Comparison of ENCODE assay signal across 18 cellular contexts in genomic region chr3:149114458-149114857, GRCh38. TPM values are rescaled to one million over a fixed set of nuclear protein-coding genes. Genes with fewer than 3 reads are reported as not detected.
A peak's percentile ranks its signal among the peaks of the same experiment; 100 is the strongest.
DNase-seq lines count a peak whose midpoint lies in the region; ATAC-seq, FAIRE-seq and TF ChIP-seq lines count a peak whose summit lies in the region.
"Had no signal": no experiment of that assay in that cellular context is flagged by ENCODE, and none has a peak within 500 bp of the region (broad histone marks: within the 10 kb centered on the region; RNA-seq: fewer than 3 reads in every experiment).

No MANE protein-coding gene starts in this region.

- H3K9me3 ChIP-seq in astrocyte (ENCODE audit: insufficient read depth, low read depth, low read length) (no peaks in the 10 kb centered on the region), right cardiac atrium (ENCODE audit: control insufficient read depth, low read length) (no peaks in the 10 kb centered on the region)

- intact Hi-C loops in activated CD4-positive, alpha-beta T cell treated with anti-CD3 and anti-CD28 coated beads, Interleukin-2, amount 10 ng/mL, durations not matched to agents 24 days and 14 days (cut with micrococcal nuclease): no loop called here
- intact Hi-C loops in right cardiac atrium (cut with DNase I): loop anchor here in 1 of 4 donors (10.0 kb wide), 1 partner anchor 160 kb away; no protein-coding TSS in a partner anchor
- intact Hi-C loops in sciatic nerve (cut with DNase I): no loop called here

- WGBS in right cardiac atrium: 52% methylated on average over 1 of the region's 1 CpG

- TF ChIP-seq CTCF in astrocyte (IDR thresholded peaks at IDR 0.05; ENCODE audit: insufficient read depth, low read depth, low read length): no peak
- TF ChIP-seq CTCF in GM10248 (IDR thresholded peaks at IDR 0.05; ENCODE audit: control extremely low read depth, extremely low read depth, low read depth, missing control alignments): no peak

- no peaks in the 10 kb centered on the region for H3K36me3 ChIP-seq in astrocyte (ENCODE audit: insufficient read depth, low read length)
- H3K36me3 ChIP-seq: BLaER1 treated with 17β-estradiol and CSF1 and Interleukin-3, amounts not matched to agents 10 nM and 100 nM had no signal

- no peak for FAIRE-seq in astrocyte (lab: Jason Lieb, UNC)
- FAIRE-seq: GM12878 had no signal

- no peaks in the 10 kb centered on the region for H3K4me1 ChIP-seq in astrocyte (ENCODE audit: insufficient read depth, low read length)
- H3K4me1 ChIP-seq in right cardiac atrium (ENCODE audit: control insufficient read depth, insufficient read depth, low read length): no peaks in the 10 kb centered on the region
- H3K4me1 ChIP-seq: BLaER1 treated with 17β-estradiol and CSF1 and Interleukin-3, amounts not matched to agents 10 nM and 100 nM had no signal

- H3K4me3 ChIP-seq in astrocyte (ENCODE audit: insufficient read depth, low read depth, low read length) (no peak overlapping the region), right cardiac atrium (ENCODE audit: low read length) (no peak overlapping the region)
- H3K4me3 ChIP-seq: BLaER1 treated with 17β-estradiol and CSF1 and Interleukin-3, amounts not matched to agents 10 nM and 100 nM; GM12878 had no signal

- H3K27ac ChIP-seq in astrocyte (ENCODE audit: low read depth, low read length) (no peak overlapping the region), right cardiac atrium (ENCODE audit: low read length) (no peak overlapping the region)
- H3K27ac ChIP-seq: 22Rv1; BLaER1 treated with 17β-estradiol and CSF1 and Interleukin-3, amounts not matched to agents 10 nM and 100 nM had no signal

- no peaks in the 10 kb centered on the region for H3K27me3 ChIP-seq in astrocyte (ENCODE audit: insufficient read depth, low read length)
- H3K27me3 ChIP-seq in right cardiac atrium (ENCODE audit: control insufficient read depth, insufficient read depth): no peaks in the 10 kb centered on the region
- H3K27me3 ChIP-seq: BLaER1 treated with 17β-estradiol and CSF1 and Interleukin-3, amounts not matched to agents 10 nM and 100 nM had no signal

- no peak overlapping the region for H2AFZ ChIP-seq in astrocyte (ENCODE audit: low read depth, low read length)

- no peak overlapping the region for H3K4me3 Mint-ChIP-seq in activated CD4-positive, alpha-beta T cell treated with anti-CD3 and anti-CD28 coated beads, Interleukin-2, amount 10 ng/mL, durations not matched to agents 24 days and 14 days
- no peak overlapping the region for H3K4me3 Mint-ChIP-seq in astrocyte (ENCODE audit: unreplicated experiment)

- DNase-seq in activated CD4-positive, alpha-beta T cell treated with anti-CD3 and anti-CD28 coated beads, Interleukin-2, amount 10 ng/mL, durations not matched to agents 24 days and 14 days: peak; percentile 23
- no peak for DNase-seq in activated CD4-positive, alpha-beta T cell treated with anti-CD3 and anti-CD28 coated beads, Interleukin-2, amount 50 U/mL, for 1 hour
- DNase-seq in astrocyte (ENCODE audit: low read depth): peak; percentile 2
- no peak for DNase-seq in right cardiac atrium
- DNase-seq in sciatic nerve (ENCODE audit: low spot score): no peak
- no peak for DNase-seq in GM10248 (ENCODE audit: extremely low spot score)
- no peak for DNase-seq in NCI-H1105 (lab: John Stamatoyannopoulos, UW)
- DNase-seq in NCI-H2107 (lab: John Stamatoyannopoulos, UW): no peak
- DNase-seq: DMS 273 treated with DMSO at 0.1 percent for 48 hours; Karpas-422; NCI-H1436; NCI-H226; NCI-H69; NK-92 treated with Interleukin-12 subunit alpha and Interleukin-12 subunit beta, amount 100 ng/mL, for 24 hours; PC-3 had no signal

- H3K27me3 Mint-ChIP-seq in activated CD4-positive, alpha-beta T cell treated with anti-CD3 and anti-CD28 coated beads, Interleukin-2, amount 10 ng/mL, durations not matched to agents 24 days and 14 days: peaks cover 2% of the 10 kb centered on the region
- peaks cover 2% of the 10 kb centered on the region for H3K27me3 Mint-ChIP-seq in astrocyte (ENCODE audit: low read depth, unreplicated experiment)

- no peaks in the 10 kb centered on the region for H3K36me3 Mint-ChIP-seq in activated CD4-positive, alpha-beta T cell treated with anti-CD3 and anti-CD28 coated beads, Interleukin-2, amount 10 ng/mL, durations not matched to agents 24 days and 14 days (ENCODE audit: low read depth)
- H3K36me3 Mint-ChIP-seq in astrocyte (ENCODE audit: low read depth, unreplicated experiment): no peaks in the 10 kb centered on the region

- POLR2A ChIA-PET in GM10248 (lab: Yijun Ruan, JAX): interaction anchor here (0.5 kb wide), 1 partner anchor 45 kb away, joined by 3 read pairs; no protein-coding TSS in a partner anchor

- no peak overlapping the region for H3K4me2 ChIP-seq in astrocyte (ENCODE audit: low read length)
- H3K4me2 ChIP-seq: BLaER1 treated with 17β-estradiol and CSF1 and Interleukin-3, amounts not matched to agents 10 nM and 100 nM had no signal

- no peaks in the 10 kb centered on the region for H3K4me1 Mint-ChIP-seq in activated CD4-positive, alpha-beta T cell treated with anti-CD3 and anti-CD28 coated beads, Interleukin-2, amount 10 ng/mL, durations not matched to agents 24 days and 14 days
- no peaks in the 10 kb centered on the region for H3K4me1 Mint-ChIP-seq in astrocyte (ENCODE audit: low read depth, unreplicated experiment)

- no peak overlapping the region for H3K9ac ChIP-seq in astrocyte (ENCODE audit: low read length)
- H3K9ac ChIP-seq: BLaER1 treated with 17β-estradiol and CSF1 and Interleukin-3, amounts not matched to agents 10 nM and 100 nM had no signal

- no peaks in the 10 kb centered on the region for H3K79me2 ChIP-seq in astrocyte (ENCODE audit: insufficient read depth, low read length)

- no peaks in the 10 kb centered on the region for H4K20me1 ChIP-seq in astrocyte (ENCODE audit: insufficient read depth, low read length)
- H4K20me1 ChIP-seq: BLaER1 treated with 17β-estradiol and CSF1 and Interleukin-3, amounts not matched to agents 10 nM and 100 nM had no signal

- peak; percentile 36 to 45 for ATAC-seq in right cardiac atrium
- ATAC-seq in sciatic nerve: peak; percentile 30
- ATAC-seq: GM12878, PC-3 had no signal

- H3K9me3 Mint-ChIP-seq in activated CD4-positive, alpha-beta T cell treated with anti-CD3 and anti-CD28 coated beads, Interleukin-2, amount 10 ng/mL, durations not matched to agents 24 days and 14 days: peaks cover 7% of the 10 kb centered on the region
- no peaks in the 10 kb centered on the region for H3K9me3 Mint-ChIP-seq in astrocyte (ENCODE audit: unreplicated experiment)

- H3K27ac Mint-ChIP-seq in activated CD4-positive, alpha-beta T cell treated with anti-CD3 and anti-CD28 coated beads, Interleukin-2, amount 10 ng/mL, durations not matched to agents 24 days and 14 days: no peak overlapping the region
- H3K27ac Mint-ChIP-seq in astrocyte (ENCODE audit: unreplicated experiment): no peak overlapping the region

- CTCF ChIA-PET in GM10248 (lab: Yijun Ruan, JAX): interaction anchor here (9.2 kb wide), 1 partner anchor 159 kb away, joined by 154 read pairs; no protein-coding TSS in a partner anchor

RNA-seq across cellular contexts. Expression of gene HPS3, which starts 15.0 kb away (rescaled TPM):
- 15.3 and 17.4 TPM in 2 replicates for total RNA-seq in activated CD4-positive, alpha-beta T cell treated with anti-CD3 and anti-CD28 coated beads, Interleukin-2, amount 10 ng/mL, durations not matched to agents 24 days and 14 days
- total RNA-seq in astrocyte: 10.3 and 10.9 TPM in 2 replicates
- total RNA-seq in right cardiac atrium: 1 to 10 TPM; 7.4 to 9.7 (median 7.8) TPM
- 4.1 TPM for polyA plus RNA-seq in right cardiac atrium
- 27.4 TPM for total RNA-seq in sciatic nerve

RNA-seq across cellular contexts. Expression of gene HLTF, which starts 28.1 kb away (rescaled TPM):
- total RNA-seq in activated CD4-positive, alpha-beta T cell treated with anti-CD3 and anti-CD28 coated beads, Interleukin-2, amount 10 ng/mL, durations not matched to agents 24 days and 14 days: 18.9 and 19.6 TPM in 2 replicates
- total RNA-seq in astrocyte (19.5 and 23.1 TPM in 2 replicates), right cardiac atrium (10 to 100 TPM; 23.4 to 33.1 (median 28.2) TPM), sciatic nerve (33.6 TPM)
- polyA plus RNA-seq in right cardiac atrium: 9.8 TPM

Comparison
In these comparisons a context has a peak if more than half of its experiments do, and no peak if none do; other contexts are left out.
1. DNase-seq: peak in activated CD4-positive, alpha-beta T cell treated with anti-CD3 and anti-CD28 coated beads, Interleukin-2, amount 10 ng/mL, durations not matched to agents 24 days and 14 days (single experiment) and astrocyte (single experiment); none in activated CD4-positive, alpha-beta T cell treated with anti-CD3 and anti-CD28 coated beads, Interleukin-2, amount 50 U/mL, for 1 hour (single experiment), right cardiac atrium (0 of 3), sciatic nerve (single experiment), GM10248 (single experiment), NCI-H1105 (single experiment) and NCI-H2107 (single experiment).